ENCODE assay signal across 18 cellular contexts in the genomic region with DNA sequence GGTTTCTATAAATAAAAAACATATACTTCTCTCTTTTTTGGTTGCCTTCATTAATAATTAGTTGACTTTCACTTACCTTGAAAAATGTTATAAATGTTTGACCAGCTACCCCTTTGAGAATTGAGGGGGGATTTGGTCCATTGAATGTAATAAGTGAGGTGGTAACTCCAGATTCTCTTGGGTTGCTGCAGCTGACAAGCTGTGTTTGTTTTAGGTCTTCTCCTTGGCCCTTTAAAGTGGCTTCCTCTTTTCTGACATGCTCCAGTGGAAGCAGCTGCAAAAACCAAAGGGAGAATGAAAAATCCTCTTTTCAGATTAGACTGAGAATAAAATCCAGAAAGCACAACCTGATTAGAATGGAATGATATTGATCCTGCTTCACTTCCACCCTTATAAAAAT.
DNase-seq lines count a peak whose midpoint lies in the region; ATAC-seq lines count a peak whose summit lies in the region.
"Had no signal": no experiment of that assay in that cellular context is flagged by ENCODE, and none has a peak within 500 bp of the region (broad histone marks: within the 10 kb centered on the region; RNA-seq: fewer than 3 reads in every experiment).

No MANE protein-coding gene starts in this region.

- CTCF ChIA-PET in CD4-positive, alpha-beta memory T cell (lab: Charles Lee; ENCODE audit: partially characterized antibody) = no interaction called here

- intact Hi-C loops in CD4-positive, alpha-beta memory T cell (cut with micrococcal nuclease) = no loop called here

- no peak overlapping the region for H3K4me3 Mint-ChIP-seq in CD4-positive, alpha-beta memory T cell
- H3K4me3 Mint-ChIP-seq: CD8-positive, alpha-beta T cell had no signal

- peaks cover 5 to 27% (median 14%) of the 10 kb centered on the region in 8 donors for H3K9me3 Mint-ChIP-seq in CD4-positive, alpha-beta memory T cell
- H3K9me3 Mint-ChIP-seq: CD8-positive, alpha-beta T cell had no signal

- no peak overlapping the region for H3K27ac Mint-ChIP-seq in CD4-positive, alpha-beta memory T cell
- H3K27ac Mint-ChIP-seq: CD8-positive, alpha-beta T cell had no signal

- no peaks in the 10 kb centered on the region for H3K4me1 ChIP-seq in CD4-positive, alpha-beta memory T cell (ENCODE audit: insufficient read depth, low read length)
- H3K4me1 ChIP-seq: Peyer's patch had no signal

- POLR2A ChIA-PET in CD4-positive, alpha-beta memory T cell (lab: Charles Lee; ENCODE audit: partially characterized antibody) = no interaction called here

- H3K4me3 ChIP-seq in CD4-positive, alpha-beta memory T cell (ENCODE audit: low read length in 2 of 2) = no peak overlapping the region
- H3K4me3 ChIP-seq: K562, Peyer's patch had no signal

- peak; percentile 43 for DNase-seq in DMS53 (lab: John Stamatoyannopoulos, UW)
- DNase-seq in OCI-M1 (lab: John Stamatoyannopoulos, UW) = peak; percentile 5
- no peak for DNase-seq in stimulated activated naive CD4-positive, alpha-beta T cell treated with Interleukin-2 at 50 U/mL for 16 hours (lab: John Stamatoyannopoulos, UW)
- DNase-seq in CD4-positive, alpha-beta memory T cell = no peak
- DNase-seq in activated effector memory CD4-positive, alpha-beta T cell treated with anti-CD3 and anti-CD28 coated beads, Interleukin-2, amount 50 U/mL, for 16 hours = no peak
- DNase-seq: AML-193; CD8-positive, alpha-beta T cell; NCI-H1092; NCI-H2107; NCI-H748 treated with DMSO at 0.1 percent for 48 hours; Peyer's patch; Right ventricle myocardium superior had no signal

- H3K27ac ChIP-seq in CD4-positive, alpha-beta memory T cell (ENCODE audit: low read depth, low read length) = no peak overlapping the region
- H3K27ac ChIP-seq: HL-60, Peyer's patch had no signal

- H3K27me3 Mint-ChIP-seq in CD4-positive, alpha-beta memory T cell = no peaks in the 10 kb centered on the region

- H3K36me3 ChIP-seq in CD4-positive, alpha-beta memory T cell (ENCODE audit: insufficient read depth, low read length) = no peaks in the 10 kb centered on the region
- H3K36me3 ChIP-seq: Peyer's patch had no signal

- H3K36me3 Mint-ChIP-seq in CD4-positive, alpha-beta memory T cell = no peaks in the 10 kb centered on the region
- H3K36me3 Mint-ChIP-seq: CD8-positive, alpha-beta T cell had no signal

- ATAC-seq in GM18909 (IDR thresholded peaks at IDR 0.05; ENCODE audit: poor library complexity, unreplicated experiment) (peak; percentile 67), HG03108 (IDR thresholded peaks at IDR 0.05; ENCODE audit: unreplicated experiment) (peak; percentile 63), esophagus mucosa (no peak)
- ATAC-seq: CD8-positive, alpha-beta T cell; K562; SK-N-SH treated with all-trans-retinoic acid at 6 μM for 48 hours had no signal

- no peaks in the 10 kb centered on the region for H3K27me3 ChIP-seq in CD4-positive, alpha-beta memory T cell (ENCODE audit: insufficient read depth, low read length)
- H3K27me3 ChIP-seq: Peyer's patch had no signal

- H3K4me1 Mint-ChIP-seq in CD4-positive, alpha-beta memory T cell = no peaks in the 10 kb centered on the region

- no peaks in the 10 kb centered on the region for H3K9me3 ChIP-seq in CD4-positive, alpha-beta memory T cell (ENCODE audit: control insufficient read depth in 1 of 2, low read length in 2 of 2)
- H3K9me3 ChIP-seq: Peyer's patch had no signal

Comparison
In these comparisons a context has a peak if more than half of its experiments do, and no peak if none do; other contexts are left out.
1. DNase-seq: peak in DMS53 (single experiment) and OCI-M1 (single experiment); none in stimulated activated naive CD4-positive, alpha-beta T cell treated with Interleukin-2 at 50 U/mL for 16 hours (single experiment), CD4-positive, alpha-beta memory T cell (0 of 5) and activated effector memory CD4-positive, alpha-beta T cell treated with anti-CD3 and anti-CD28 coated beads, Interleukin-2, amount 50 U/mL, for 16 hours (single experiment).